ENCODE assay signal across 1 cellular context in genomic region chrX:47080215-47080914, GRCh38.
TF ChIP-seq lines count a peak whose summit lies in the region.

No MANE protein-coding gene starts in this region.

TF ChIP-seq in HepG2, 621 proteins besides CTCF, POLR2A, EP300 and RAD21 (continued from another document and continues in another):
- TF ChIP-seq CSRNP1 (CRISPR knock-in tag; IDR thresholded peaks at IDR 0.05) (no peak), KLF13 (CRISPR knock-in tag; IDR thresholded peaks at IDR 0.05) (no peak), GLMP (CRISPR knock-in tag; IDR thresholded peaks at IDR 0.05; ENCODE audit: borderline replicate concordance) (no peak), ZBTB10 (CRISPR knock-in tag; IDR thresholded peaks at IDR 0.05; ENCODE audit: borderline replicate concordance) (0 out of 2 replicates have a peak, but pooled peaks have one; percentile 36), KDM5B (CRISPR knock-in tag; IDR thresholded peaks at IDR 0.05; ENCODE audit: borderline replicate concordance) (no peak), GMEB1 (CRISPR knock-in tag; IDR thresholded peaks at IDR 0.05; ENCODE audit: borderline replicate concordance) (peak; percentile 34; the same call in 1 of the 2 replicates), SAP130 (CRISPR knock-in tag; IDR thresholded peaks at IDR 0.05; ENCODE audit: low read depth) (peak; percentile 77), ZNF331 (CRISPR knock-in tag; IDR thresholded peaks at IDR 0.05) (peak; percentile 64), SKIL (CRISPR knock-in tag; IDR thresholded peaks at IDR 0.05; ENCODE audit: borderline replicate concordance) (peak; percentile 74; the same call in 1 of the 2 replicates), TCF7 (IDR thresholded peaks at IDR 0.05; ENCODE audit: low read depth) (peak; percentile 88), RBAK (CRISPR knock-in tag; IDR thresholded peaks at IDR 0.05) (no peak), SOX6 (IDR thresholded peaks at IDR 0.05) (no peak), SOX6 (CRISPR knock-in tag; IDR thresholded peaks at IDR 0.05) (peak; percentile 94), ZNF674 (CRISPR knock-in tag; IDR thresholded peaks at IDR 0.05; ENCODE audit: low read depth) (no peak), NFE2L2 (IDR thresholded peaks at IDR 0.05; ENCODE audit: low read length) (no peak), ZNF318 (CRISPR knock-in tag; IDR thresholded peaks at IDR 0.05) (no peak), CBX2 (IDR thresholded peaks at IDR 0.05; ENCODE audit: low read depth, low read length) (no peak), CBX2 (CRISPR knock-in tag; IDR thresholded peaks at IDR 0.05; ENCODE audit: low read depth) (no peak), SALL1 (CRISPR knock-in tag; IDR thresholded peaks at IDR 0.05) (peak; percentile 94), ZNF816 (CRISPR knock-in tag; IDR thresholded peaks at IDR 0.05; ENCODE audit: borderline replicate concordance) (0 out of 2 replicates have a peak, but pooled peaks have one; percentile 38), TAF1 (CRISPR knock-in tag; IDR thresholded peaks at IDR 0.05) (peak; percentile 31; the same call in 1 of the 2 replicates), ESRRA (CRISPR knock-in tag; IDR thresholded peaks at IDR 0.05; ENCODE audit: low read depth) (peak; percentile 59; the same call in 1 of the 2 replicates), ZMYM4 (CRISPR knock-in tag; IDR thresholded peaks at IDR 0.05) (peak; percentile 38), TBP (CRISPR knock-in tag; IDR thresholded peaks at IDR 0.05) (no peak), TBX3 (IDR thresholded peaks at IDR 0.05; ENCODE audit: borderline replicate concordance) (peak; percentile 70; the same call in 1 of the 2 replicates), STAT6 (CRISPR knock-in tag; IDR thresholded peaks at IDR 0.05; ENCODE audit: borderline replicate concordance) (no peak), NFYC (CRISPR knock-in tag; IDR thresholded peaks at IDR 0.05) (peak; percentile 52; the same call in 1 of the 2 replicates), SOX13 (IDR thresholded peaks at IDR 0.05) (peak; percentile 72; the same call in 1 of the 2 replicates), SOX13 (CRISPR knock-in tag; conservative IDR thresholded peaks at IDR 0.05 in 1 of 2, IDR thresholded peaks at IDR 0.05 in 1 of 2) (peak in 1 of 2 experiments; percentile 90; a peak in 2 of 4 replicates), TFE3 (CRISPR knock-in tag; IDR thresholded peaks at IDR 0.05) (0 out of 2 replicates have a peak, but pooled peaks have one; percentile 25)
- TF ChIP-seq, protein P1, sequence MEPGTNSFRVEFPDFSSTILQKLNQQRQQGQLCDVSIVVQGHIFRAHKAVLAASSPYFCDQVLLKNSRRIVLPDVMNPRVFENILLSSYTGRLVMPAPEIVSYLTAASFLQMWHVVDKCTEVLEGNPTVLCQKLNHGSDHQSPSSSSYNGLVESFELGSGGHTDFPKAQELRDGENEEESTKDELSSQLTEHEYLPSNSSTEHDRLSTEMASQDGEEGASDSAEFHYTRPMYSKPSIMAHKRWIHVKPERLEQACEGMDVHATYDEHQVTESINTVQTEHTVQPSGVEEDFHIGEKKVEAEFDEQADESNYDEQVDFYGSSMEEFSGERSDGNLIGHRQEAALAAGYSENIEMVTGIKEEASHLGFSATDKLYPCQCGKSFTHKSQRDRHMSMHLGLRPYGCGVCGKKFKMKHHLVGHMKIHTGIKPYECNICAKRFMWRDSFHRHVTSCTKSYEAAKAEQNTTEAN (CRISPR knock-in tag; conservative IDR thresholded peaks at IDR 0.05), result peak; percentile 95
